In genomic region chr11:74570266-74571061, GRCh38 we compare ENCODE assay signal across 9 cellular contexts. TPM values are rescaled to one million over a fixed set of nuclear protein-coding genes. Genes with fewer than 3 reads are reported as not detected.
DNase-seq lines count a peak whose midpoint lies in the region; ATAC-seq, FAIRE-seq and TF ChIP-seq lines count a peak whose summit lies in the region.
"Had no signal": no experiment of that assay in that cellular context is flagged by ENCODE, and none has a peak within 500 bp of the region (broad histone marks: within the 10 kb centered on the region; RNA-seq: fewer than 3 reads in every experiment).

No MANE protein-coding gene starts in this region.

- H3K4me3 ChIP-seq in bronchial epithelial cell (ENCODE audit: low read depth, low read length) (no peak overlapping the region), thoracic aorta (no peak overlapping the region)

- FAIRE-seq in bronchial epithelial cell (lab: Jason Lieb, UNC): no peak
- FAIRE-seq: TTC549 had no signal

- H3K27me3 ChIP-seq in bronchial epithelial cell (ENCODE audit: control insufficient read depth, insufficient read depth, low read length) (no peaks in the 10 kb centered on the region), thoracic aorta (replicated peaks; ENCODE audit: insufficient read depth) (no peaks in the 10 kb centered on the region)

- H3K36me3 ChIP-seq in bronchial epithelial cell (ENCODE audit: control insufficient read depth, insufficient read depth, low read length): no peaks in the 10 kb centered on the region
- H3K36me3 ChIP-seq in thoracic aorta: no peaks in the 10 kb centered on the region

- ATAC-seq in thoracic aorta (ENCODE audit: insufficient number of reproducible peaks, low FRiP score, low read depth) (peak; percentile 65), GM18511 (IDR thresholded peaks at IDR 0.05; ENCODE audit: unreplicated experiment) (no peak)

- no peaks in the 10 kb centered on the region for H3K4me1 ChIP-seq in thoracic aorta (ENCODE audit: control insufficient read depth in 1 of 2, low read depth in 2 of 2)

- TF ChIP-seq CTCF in bronchial epithelial cell (IDR thresholded peaks at IDR 0.05; ENCODE audit: insufficient read depth, low read length, severe bottlenecking): peak; percentile 72
- peak; percentile 38 for TF ChIP-seq CTCF in thoracic aorta (IDR thresholded peaks at IDR 0.05)

- no peaks in the 10 kb centered on the region for H3K9me3 ChIP-seq in thoracic aorta

- no peak overlapping the region for H3K27ac ChIP-seq in thoracic aorta

- peak; percentile 91 for DNase-seq in DMS53 (lab: John Stamatoyannopoulos, UW)
- DNase-seq in HUDEP-2 (lab: John Stamatoyannopoulos, UW; ENCODE audit: unreplicated experiment in 76 of 76): peak in 45 of 76 experiments; percentile 1 to 61 (median 23)
- DNase-seq in OCI-M1 (lab: John Stamatoyannopoulos, UW): peak; percentile 95
- peak; percentile 65 for DNase-seq in bronchial epithelial cell (ENCODE audit: low read depth)
- DNase-seq in left kidney (ENCODE audit: low read depth, low spot score): peak; percentile 68
- no peak for DNase-seq in thoracic aorta (ENCODE audit: low spot score)
- no peak for DNase-seq in activated CD8-positive, alpha-beta memory T cell treated with anti-CD3 and anti-CD28 coated beads, Interleukin-2, amount 50 U/mL, for 48 hours

RNA-seq across cellular contexts. Expression of gene POLD3, which starts 21.9 kb away (rescaled TPM):
- total RNA-seq in bronchial epithelial cell: 5.0 and 7.2 TPM in 2 replicates
- 10 to 100 TPM in 1 of 2 donors, 1 to 10 TPM in 1; 5.6 to 14.5 TPM for total RNA-seq in thoracic aorta

Comparison
In these comparisons a context has a peak if more than half of its experiments do, and no peak if none do; other contexts are left out.
1. DNase-seq: peak in DMS53 (single experiment), HUDEP-2 (45 of 76), OCI-M1 (single experiment), bronchial epithelial cell (single experiment) and left kidney (single experiment); none in thoracic aorta (single experiment) and activated CD8-positive, alpha-beta memory T cell treated with anti-CD3 and anti-CD28 coated beads, Interleukin-2, amount 50 U/mL, for 48 hours (single experiment).